In genomic region chr6:33443025-33443424, GRCh38 we compare ENCODE assay signal across 23 cellular contexts.
"Had no signal": no experiment of that assay in that cellular context is flagged by ENCODE, and none has a peak within 500 bp of the region (broad histone marks: within the 10 kb centered on the region; RNA-seq: fewer than 3 reads in every experiment).

No MANE protein-coding gene starts in this region.

- ATAC-seq: esophagus mucosa, gastrocnemius medialis, left lobe of liver, natural killer cell, pancreas, right cardiac atrium had no signal

- H3K36me3 Mint-ChIP-seq: natural killer cell had no signal

- H3K4me3 Mint-ChIP-seq: mesothelial cell of epicardium, natural killer cell, neural crest cell, type B pancreatic cell had no signal

- H3K9me3 ChIP-seq: gastrocnemius medialis, heart right ventricle, pancreas had no signal

- H3K27me3 ChIP-seq: dorsolateral prefrontal cortex, gastrocnemius medialis, heart right ventricle, pancreas had no signal

- H3K4me1 ChIP-seq: gastrocnemius medialis, pancreas had no signal

- H3K27ac Mint-ChIP-seq: mesothelial cell of epicardium, natural killer cell, type B pancreatic cell had no signal

- FAIRE-seq: endometrium, islet of Langerhans, pancreas, small intestine, urothelium cell line had no signal

- DNase-seq: dorsolateral prefrontal cortex; effector CD8-positive, alpha-beta T cell; gastrocnemius medialis; heart right ventricle; hypothalamus; kidney glomerular epithelial cell; natural killer cell; nucleus accumbens; pancreas; right cardiac atrium; small intestine; stimulated activated CD4-positive, alpha-beta T cell treated with anti-CD3 and anti-CD28 coated beads, Interleukin-12 subunit alpha, Interleukin-12 subunit beta, amount 100 ng/mL, for 4 hours; stimulated activated naive CD4-positive, alpha-beta T cell treated with Interleukin-2 at 50 U/mL for 16 hours had no signal

- H3K4me1 Mint-ChIP-seq: mesothelial cell of epicardium, neural crest cell had no signal

- H3K27ac ChIP-seq: coronary artery, gastrocnemius medialis, heart right ventricle, pancreas had no signal

- H3K4me3 ChIP-seq: coronary artery, dorsolateral prefrontal cortex, gastrocnemius medialis, heart right ventricle, pancreas had no signal

- H3K9me3 Mint-ChIP-seq: mesothelial cell of epicardium, natural killer cell, neural crest cell, type B pancreatic cell had no signal

- H3K36me3 ChIP-seq: gastrocnemius medialis had no signal

- H3K27me3 Mint-ChIP-seq: progenitor cell of endocrine pancreas, type B pancreatic cell had no signal
